In genomic region chr14:94636744-94637412, GRCh38 we compare ENCODE assay signal across 16 cellular contexts. TPM values are rescaled to one million over a fixed set of nuclear protein-coding genes. Genes with fewer than 3 reads are reported as not detected.
DNase-seq lines count a peak whose midpoint lies in the region; ATAC-seq and TF ChIP-seq lines count a peak whose summit lies in the region.
"Had no signal": no experiment of that assay in that cellular context is flagged by ENCODE, and none has a peak within 500 bp of the region (broad histone marks: within the 10 kb centered on the region; RNA-seq: fewer than 3 reads in every experiment).

No MANE protein-coding gene starts in this region.

- ATAC-seq in Right ventricle myocardium inferior: no peak
- ATAC-seq: activated CD4-positive, alpha-beta T cell treated with anti-CD3 and anti-CD28 coated beads for 36 hours; left colon had no signal

- intact Hi-C loops in A673 (cut with micrococcal nuclease; ENCODE audit: unreplicated experiment) (no loop called here), Right ventricle myocardium inferior (cut with DNase I) (no loop called here)

- H3K27me3 ChIP-seq in A673 (replicated peaks; ENCODE audit: insufficient read depth, low read depth, low read length, poor library complexity): no peaks in the 10 kb centered on the region
- H3K27me3 ChIP-seq: colonic mucosa had no signal

- BruUV-seq in A673 (replicated peaks; lab: Mats Ljungman, UMichigan): no TSS peak

- DNase-seq in A673 (ENCODE audit: low spot score) (no peak), SW480 (ENCODE audit: low spot score) (peak; percentile 32), glomerular endothelial cell (ENCODE audit: extremely low read depth, low read depth, low spot score) (peak; percentile 3), ureter (ENCODE audit: low spot score) (no peak), AG08396 (ENCODE audit: low spot score) (no peak), Right ventricle myocardium inferior (ENCODE audit: missing footprints) (no peak)
- no peak for DNase-seq in activated CD4-positive, alpha-beta T cell treated with anti-CD3 and anti-CD28 coated beads for 48 hours
- DNase-seq: activated CD4-positive, alpha-beta T cell treated with anti-CD3 and anti-CD28 coated beads for 36 hours; activated effector memory CD4-positive, alpha-beta T cell treated with anti-CD3 and anti-CD28 coated beads, Interleukin-2, amount 50 U/mL, for 16 hours; CD4-positive, CD25-positive, alpha-beta regulatory T cell; colonic mucosa; H7; left colon; SK-N-SH had no signal

- H3K36me3 ChIP-seq in A673 (ENCODE audit: insufficient read depth, low read length, poor library complexity, severe bottlenecking): no peaks in the 10 kb centered on the region
- H3K36me3 ChIP-seq: colonic mucosa, neutrophil had no signal

- CTCF ChIA-PET in A673 (lab: Charles Lee): no interaction called here

- no peak overlapping the region for H3K4me3 ChIP-seq in A673 (ENCODE audit: low read depth, low read length, poor library complexity, severe bottlenecking)
- H3K4me3 ChIP-seq: colonic mucosa had no signal

- TF ChIP-seq CTCF in A673 (conservative IDR thresholded peaks at IDR 0.05; ENCODE audit: low read depth, low read length) (peak; percentile 38; the same call in 1 of the 2 replicates), GM12872 (IDR thresholded peaks at IDR 0.05; ENCODE audit: insufficient read depth, low read depth, low read length) (peak; percentile 8; the same call in 1 of the 3 replicates)

- no peak overlapping the region for H3K27ac ChIP-seq in A673 (ENCODE audit: low read depth, low read length, poor library complexity, severe bottlenecking)
- H3K27ac ChIP-seq: colonic mucosa, neutrophil had no signal

- no peaks in the 10 kb centered on the region for H3K9me3 ChIP-seq in A673 (ENCODE audit: low read depth, low read length, poor library complexity, severe bottlenecking)
- H3K9me3 ChIP-seq: colonic mucosa, neutrophil, SK-N-SH had no signal

- POLR2A ChIA-PET in A673 (lab: Charles Lee; ENCODE audit: low non-redundant PET): no interaction called here

- no peaks in the 10 kb centered on the region for H3K4me1 ChIP-seq in A673 (ENCODE audit: insufficient read depth, low read length, poor library complexity, severe bottlenecking)
- H3K4me1 ChIP-seq: colonic mucosa had no signal

RNA-seq across cellular contexts. Expression of gene SERPINA3, which starts 24.7 kb away (rescaled TPM):
- total RNA-seq in A673 (2021): 0.17 TPM in 1 of 2 replicates, not detected in the other
- 0.10 and 0.29 TPM in 2 replicates for total RNA-seq in glomerular endothelial cell
- 106 TPM for total RNA-seq in ureter
- total RNA-seq in Right ventricle myocardium inferior: 112 TPM
- total RNA-seq: activated CD4-positive, alpha-beta T cell treated with anti-CD3 and anti-CD28 coated beads for 36 hours; CD4-positive, CD25-positive, alpha-beta regulatory T cell; H7 had no signal

RNA-seq across cellular contexts. Expression of gene SERPINA5, which starts 55.7 kb away (rescaled TPM):
- total RNA-seq in A673 (2021) (not detected in 2 replicates), glomerular endothelial cell (0.29 and 1.1 TPM in 2 replicates), ureter (4.4 TPM), Right ventricle myocardium inferior (4.1 TPM)
- total RNA-seq: activated CD4-positive, alpha-beta T cell treated with anti-CD3 and anti-CD28 coated beads for 36 hours; CD4-positive, CD25-positive, alpha-beta regulatory T cell had no signal

Comparison
In these comparisons a context has a peak if more than half of its experiments do, and no peak if none do; other contexts are left out.
1. DNase-seq: peak in SW480 (single experiment) and glomerular endothelial cell (single experiment); none in A673 (single experiment), activated CD4-positive, alpha-beta T cell treated with anti-CD3 and anti-CD28 coated beads for 48 hours (single experiment), ureter (single experiment), AG08396 (single experiment) and Right ventricle myocardium inferior (single experiment).
2. RNA of gene SERPINA3, which starts 24.7 kb away (total RNA-seq): 112 TPM in Right ventricle myocardium inferior (single experiment) and 106 TPM in ureter (single experiment); 0.10 to 0.29 TPM in glomerular endothelial cell and 0.17 TPM in A673; every median in the first group is over 10 times any median in the second.